In the genomic region with DNA sequence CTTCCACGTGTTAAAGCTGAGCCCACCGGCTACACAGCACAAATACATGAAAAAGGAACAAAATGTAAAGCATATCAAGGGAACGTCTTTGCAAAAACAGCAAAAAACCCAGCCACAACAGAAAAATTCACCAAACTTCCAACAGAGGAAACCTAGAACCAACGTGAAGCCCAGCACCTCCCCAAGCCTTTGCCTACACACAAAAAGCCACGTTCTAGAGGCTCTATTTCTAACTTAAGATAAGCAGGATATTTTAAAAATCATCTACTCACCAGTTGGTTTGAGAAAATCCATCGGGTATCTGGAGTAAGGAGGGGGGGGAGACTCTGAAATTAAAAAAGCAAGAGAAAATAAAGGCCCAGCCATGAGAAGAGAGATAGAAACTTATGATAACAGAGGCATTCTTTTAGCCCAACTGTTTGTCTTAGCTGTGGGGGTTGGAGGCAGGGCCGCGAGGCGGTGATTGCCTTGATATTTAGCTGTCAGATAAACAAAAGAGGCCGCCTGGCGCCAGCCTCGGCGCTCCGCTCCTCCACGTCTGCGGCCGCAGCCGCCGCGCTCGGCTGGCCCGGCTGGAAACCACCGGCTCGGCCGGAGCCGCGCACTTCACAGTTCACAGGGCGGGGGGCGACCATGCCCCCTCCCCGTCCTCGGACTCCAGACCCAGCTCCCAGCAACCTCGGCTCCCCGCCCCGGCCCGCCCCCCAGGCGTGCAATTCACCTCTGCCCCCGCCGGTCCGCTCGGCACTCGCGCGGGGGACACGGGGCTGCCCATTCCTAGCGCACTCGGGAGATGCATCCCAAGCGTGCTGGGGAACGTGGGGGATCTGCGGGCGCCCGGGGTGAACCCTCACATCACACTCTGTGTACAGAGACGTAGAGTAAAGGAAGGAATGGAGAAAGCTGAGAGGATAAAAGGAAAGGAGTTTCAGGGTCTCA, we compare ENCODE assay signal across 8 cellular contexts. TPM values are rescaled to one million over a fixed set of nuclear protein-coding genes. Genes with fewer than 3 reads are reported as not detected.
DNase-seq lines count a peak whose midpoint lies in the region; ATAC-seq and TF ChIP-seq lines count a peak whose summit lies in the region.

No MANE protein-coding gene starts in this region.

- H3K27ac Mint-ChIP-seq in activated CD8-positive, alpha-beta T cell treated with anti-CD3 and anti-CD28 coated beads for 36 hours: peak overlapping the region; percentile 86

- H3K36me3 ChIP-seq in mucosa of rectum (ENCODE audit: control insufficient read depth in 2 of 2, insufficient read depth in 2 of 2, low read length in 2 of 2): peaks cover 8 to 13% of the 10 kb centered on the region in 2 donors

- peaks cover 48% of the 10 kb centered on the region for H3K4me1 Mint-ChIP-seq in activated CD8-positive, alpha-beta T cell treated with anti-CD3 and anti-CD28 coated beads for 36 hours (ENCODE audit: low read depth)

- H3K27me3 ChIP-seq in mucosa of rectum (ENCODE audit: control insufficient read depth in 2 of 2, insufficient read depth in 2 of 2, low read length in 2 of 2): no peaks in the 10 kb centered on the region

- H3K27ac ChIP-seq in mucosa of rectum (ENCODE audit: low read depth in 2 of 2, low read length in 2 of 2): peak overlapping the region; percentile 92 to 94

- POLR2A ChIA-PET in activated CD8-positive, alpha-beta T cell treated with anti-CD3 and anti-CD28 coated beads for 36 hours (lab: Charles Lee): interaction anchor here (1.0 to 1.5 kb wide), 3 partner anchors 17 to 143 kb away, joined by 3 to 4 read pairs (median 3); no protein-coding TSS in a partner anchor

- H3K9me3 ChIP-seq in mucosa of rectum (ENCODE audit: control insufficient read depth in 2 of 2, low read length in 2 of 2): no peaks in the 10 kb centered on the region

- peaks cover 44 to 51% of the 10 kb centered on the region in 2 donors for H3K4me1 ChIP-seq in mucosa of rectum (ENCODE audit: control insufficient read depth in 2 of 2, insufficient read depth in 2 of 2, low read length in 2 of 2)

- no peaks in the 10 kb centered on the region for H3K9me3 Mint-ChIP-seq in activated CD8-positive, alpha-beta T cell treated with anti-CD3 and anti-CD28 coated beads for 36 hours

- H3K27me3 Mint-ChIP-seq in activated CD8-positive, alpha-beta T cell treated with anti-CD3 and anti-CD28 coated beads for 36 hours: no peaks in the 10 kb centered on the region

- H3K36me3 Mint-ChIP-seq in activated CD8-positive, alpha-beta T cell treated with anti-CD3 and anti-CD28 coated beads for 36 hours (ENCODE audit: low read depth): peaks cover 53% of the 10 kb centered on the region

- H3K4me3 ChIP-seq in epithelial cell of esophagus (ENCODE audit: low read length) (peak overlapping the region; percentile 81), mucosa of rectum (ENCODE audit: low read length in 2 of 2) (peak overlapping the region; percentile 91 to 93)

- TF ChIP-seq CTCF in activated CD8-positive, alpha-beta T cell treated with anti-CD3 and anti-CD28 coated beads for 36 hours (IDR thresholded peaks at IDR 0.05): no peak
- TF ChIP-seq CTCF in epithelial cell of esophagus (IDR thresholded peaks at IDR 0.05; ENCODE audit: insufficient read depth, low read depth, low read length, missing control alignments): no peak

- DNase-seq in DMS79 treated with DMSO at 0.1 percent for 48 hours (lab: John Stamatoyannopoulos, UW): peak; percentile 17
- DNase-seq in DMS79 (lab: John Stamatoyannopoulos, UW): no peak
- DNase-seq in NCI-H146 (lab: John Stamatoyannopoulos, UW): peak; percentile 90
- DNase-seq in activated CD8-positive, alpha-beta T cell treated with anti-CD3 and anti-CD28 coated beads for 36 hours: peak; percentile 60
- peak; percentile 45 for DNase-seq in epithelial cell of esophagus (ENCODE audit: low read depth)
- DNase-seq in ureter (ENCODE audit: low spot score): peak; percentile 78

- CTCF ChIA-PET in activated CD8-positive, alpha-beta T cell treated with anti-CD3 and anti-CD28 coated beads for 36 hours (lab: Charles Lee): interaction anchor here (0.5 to 1.7 kb wide), 4 partner anchors 11 to 152 kb away, joined by 3 to 4 read pairs (median 4); no protein-coding TSS in a partner anchor

- peak overlapping the region; percentile 99 for H3K4me3 Mint-ChIP-seq in activated CD8-positive, alpha-beta T cell treated with anti-CD3 and anti-CD28 coated beads for 36 hours

- peak overlapping the region; percentile 85 to 90 for H3K9ac ChIP-seq in mucosa of rectum (ENCODE audit: low read depth in 1 of 2, low read length in 2 of 2)

- intact Hi-C loops in activated CD8-positive, alpha-beta T cell treated with anti-CD3 and anti-CD28 coated beads for 36 hours (cut with micrococcal nuclease): loop anchor here (5.0 to 10.0 kb wide), 3 partner anchors 114 to 226 kb away; no protein-coding TSS in a partner anchor

- no peak for ATAC-seq in activated CD8-positive, alpha-beta T cell treated with anti-CD3 and anti-CD28 coated beads for 36 hours
- no peak for ATAC-seq in HG02938 (IDR thresholded peaks at IDR 0.05; ENCODE audit: unreplicated experiment)

RNA-seq across cellular contexts. Expression of a gene that starts 2.4 kb away (rescaled TPM):
- total RNA-seq in activated CD8-positive, alpha-beta T cell treated with anti-CD3 and anti-CD28 coated beads for 36 hours: 10 to 100 TPM; 17.4 to 18.1 TPM
- 23.2 TPM for total RNA-seq in ureter
